Comparison of ENCODE assay signal across 12 cellular contexts in genomic region chr7:81285142-81285871, GRCh38.
DNase-seq lines count a peak whose midpoint lies in the region; ATAC-seq and TF ChIP-seq lines count a peak whose summit lies in the region.
"Had no signal": no experiment of that assay in that cellular context is flagged by ENCODE, and none has a peak within 500 bp of the region (broad histone marks: within the 10 kb centered on the region; RNA-seq: fewer than 3 reads in every experiment).

No MANE protein-coding gene starts in this region.

- H3K9me3 Mint-ChIP-seq in natural killer cell treated with Interleukin-12 subunit alpha and Interleukin-12 subunit beta and Interleukin-15 and Interleukin-18, amount 100 ng/mL, for 72 hours, result peaks cover 8% of the 10 kb centered on the region

- H4K20me1 ChIP-seq in PC-9 (ENCODE audit: insufficient read depth) (no peaks in the 10 kb centered on the region), osteoblast (ENCODE audit: insufficient read depth, low read length) (no peaks in the 10 kb centered on the region)

- H3K4me2 ChIP-seq in PC-9 (no peak overlapping the region), osteoblast (ENCODE audit: insufficient read depth, low read length) (no peak overlapping the region)

- intact Hi-C loops in PC-9 (cut with micrococcal nuclease; ENCODE audit: unreplicated experiment), result loop anchor here (1.0 to 10.0 kb wide), 4 partner anchors 14 to 1151 kb away; partner anchors contain the start of genes GNAI1 and SEMA3C

- H3K4me3 ChIP-seq in PC-9 (no peak overlapping the region), osteoblast (ENCODE audit: insufficient read depth, low read length) (no peak overlapping the region)
- H3K4me3 ChIP-seq: mucosa of descending colon had no signal

- H3K27me3 Mint-ChIP-seq in natural killer cell treated with Interleukin-12 subunit alpha and Interleukin-12 subunit beta and Interleukin-15 and Interleukin-18, amount 100 ng/mL, for 72 hours, result no peaks in the 10 kb centered on the region
- H3K27me3 Mint-ChIP-seq: IgD-negative memory B cell had no signal

- no TSS peak for BruUV-seq in PC-9 (replicated peaks; lab: Mats Ljungman, UMichigan)

- H2AFZ ChIP-seq in PC-9, result no peak overlapping the region
- H2AFZ ChIP-seq in osteoblast (ENCODE audit: low read length), result no peak overlapping the region

- H3K9me2 ChIP-seq in PC-9 (ENCODE audit: insufficient read depth), result no peaks in the 10 kb centered on the region

- H3K36me3 ChIP-seq in PC-9 (ENCODE audit: low read depth), result no peaks in the 10 kb centered on the region
- H3K36me3 ChIP-seq in osteoblast (ENCODE audit: insufficient read depth, low read length), result no peaks in the 10 kb centered on the region

- POLR2A ChIA-PET in PC-9 (lab: Charles Lee; ENCODE audit: unreplicated experiment), result interaction anchor here (0.6 kb wide), 1 partner anchor 415 kb away, joined by 4 read pairs; no protein-coding TSS in a partner anchor

- DNase-seq in GM04504 (ENCODE audit: low read depth), result peak; percentile 38
- DNase-seq in PC-9, result peak; percentile 9 to 68
- DNase-seq in dermis blood vessel endothelial cell, result peak; percentile 4
- no peak for DNase-seq in osteoblast (ENCODE audit: insufficient read length, low spot score, missing footprints)
- no peak for DNase-seq in natural killer cell treated with Interleukin-12 subunit alpha and Interleukin-12 subunit beta and Interleukin-15 and Interleukin-18, amount 100 ng/mL, for 72 hours (ENCODE audit: low spot score)
- DNase-seq in DMS79 treated with DMSO at 0.1 percent for 48 hours (lab: John Stamatoyannopoulos, UW), result no peak
- no peak for DNase-seq in GM20000 (ENCODE audit: low spot score)
- DNase-seq: activated CD8-positive, alpha-beta memory T cell treated with anti-CD3 and anti-CD28 coated beads, Interleukin-2, amount 50 U/mL, for 4 hours; mucosa of descending colon; NCI-H2081 treated with DMSO at 0.1 percent for 48 hours had no signal

- H3K9me3 ChIP-seq in PC-9 (ENCODE audit: insufficient read depth, low read depth) (0 out of 2 replicates have a peak, but pooled peaks cover 8% of the 10 kb centered on the region), osteoblast (ENCODE audit: low read depth, low read length) (no peaks in the 10 kb centered on the region)
- H3K9me3 ChIP-seq: mucosa of descending colon had no signal

- TF ChIP-seq CTCF in PC-9 (conservative IDR thresholded peaks at IDR 0.05) (no peak), osteoblast (IDR thresholded peaks at IDR 0.05; ENCODE audit: extremely low read depth, low read depth, low read length) (peak; percentile 28), GM20000 (IDR thresholded peaks at IDR 0.05; ENCODE audit: extremely low read depth, missing control alignments) (no peak)

- H3K79me2 ChIP-seq in PC-9 (ENCODE audit: low read depth) (no peaks in the 10 kb centered on the region), osteoblast (ENCODE audit: insufficient read depth, low read length) (no peaks in the 10 kb centered on the region)

- H3K27ac Mint-ChIP-seq in natural killer cell treated with Interleukin-12 subunit alpha and Interleukin-12 subunit beta and Interleukin-15 and Interleukin-18, amount 100 ng/mL, for 72 hours, result no peak overlapping the region
- H3K27ac Mint-ChIP-seq: IgD-negative memory B cell had no signal

- H3K36me3 Mint-ChIP-seq in natural killer cell treated with Interleukin-12 subunit alpha and Interleukin-12 subunit beta and Interleukin-15 and Interleukin-18, amount 100 ng/mL, for 72 hours, result no peaks in the 10 kb centered on the region
- H3K36me3 Mint-ChIP-seq: IgD-negative memory B cell had no signal

- CTCF ChIA-PET in PC-9 (lab: Charles Lee), result interaction anchor here (0.6 kb wide), 2 partner anchors 403 to 751 kb away, joined by 3 to 8 read pairs; no protein-coding TSS in a partner anchor

- no peaks in the 10 kb centered on the region for H3K4me1 Mint-ChIP-seq in natural killer cell treated with Interleukin-12 subunit alpha and Interleukin-12 subunit beta and Interleukin-15 and Interleukin-18, amount 100 ng/mL, for 72 hours (ENCODE audit: low read depth in 2 of 2)
- H3K4me1 Mint-ChIP-seq: IgD-negative memory B cell had no signal

- H3K27me3 ChIP-seq in PC-9 (ENCODE audit: insufficient read depth, low read depth), result no peaks in the 10 kb centered on the region
- no peaks in the 10 kb centered on the region for H3K27me3 ChIP-seq in osteoblast (ENCODE audit: insufficient read depth, low read length)

- ATAC-seq in natural killer cell treated with Interleukin-12 subunit alpha and Interleukin-12 subunit beta and Interleukin-15 and Interleukin-18, amount 100 ng/mL, for 72 hours, result no peak
- no peak for ATAC-seq in GM21786 (IDR thresholded peaks at IDR 0.05; ENCODE audit: unreplicated experiment)
- ATAC-seq: mucosa of descending colon had no signal

- no peak overlapping the region for H3K4me3 Mint-ChIP-seq in natural killer cell treated with Interleukin-12 subunit alpha and Interleukin-12 subunit beta and Interleukin-15 and Interleukin-18, amount 100 ng/mL, for 72 hours
- H3K4me3 Mint-ChIP-seq: IgD-negative memory B cell had no signal

- peaks cover 10% of the 10 kb centered on the region for H3K4me1 ChIP-seq in PC-9 (replicated peaks; ENCODE audit: insufficient read depth)
- peaks cover 12% of the 10 kb centered on the region for H3K4me1 ChIP-seq in osteoblast (ENCODE audit: insufficient read depth, low read length)

- H3K27ac ChIP-seq in PC-9 (peak overlapping the region; percentile 47), osteoblast (ENCODE audit: low read depth, low read length) (peak overlapping the region; percentile 46)

- H3F3A ChIP-seq in PC-9 (ENCODE audit: insufficient read depth, low read depth), result peaks cover 6% of the 10 kb centered on the region; the same call in 1 of the 2 replicates

Comparison
In these comparisons a context has a peak if more than half of its experiments do, and no peak if none do; other contexts are left out.
1. DNase-seq: peak in GM04504 (single experiment), PC-9 (2 of 2) and dermis blood vessel endothelial cell (single experiment); none in osteoblast (single experiment), natural killer cell treated with Interleukin-12 subunit alpha and Interleukin-12 subunit beta and Interleukin-15 and Interleukin-18, amount 100 ng/mL, for 72 hours (single experiment), DMS79 treated with DMSO at 0.1 percent for 48 hours (single experiment) and GM20000 (single experiment).